ENCODE assay signal across 1 cellular context in genomic region chr2:159925975-159926374, GRCh38.
TF ChIP-seq lines count a peak whose summit lies in the region.

No MANE protein-coding gene starts in this region.

TF ChIP-seq in GM12878, 131 proteins besides CTCF, POLR2A, EP300 and RAD21:
- TF ChIP-seq IRF5 (IDR thresholded peaks at IDR 0.05; ENCODE audit: borderline replicate concordance) (no peak), SMAD5 (IDR thresholded peaks at IDR 0.05; ENCODE audit: low read depth) (no peak), JUNB (IDR thresholded peaks at IDR 0.05) (0 out of 2 replicates have a peak, but pooled peaks have one; percentile 24), POU2F2 (IDR thresholded peaks at IDR 0.05; ENCODE audit: borderline replicate concordance, low read depth, low read length) (no peak)
